Comparison of ENCODE assay signal across 14 cellular contexts in genomic region chr12:65765436-65765813, GRCh38. TPM values are rescaled to one million over a fixed set of nuclear protein-coding genes. Genes with fewer than 3 reads are reported as not detected.
A peak's percentile ranks its signal among the peaks of the same experiment; 100 is the strongest.
DNase-seq lines count a peak whose midpoint lies in the region; ATAC-seq and TF ChIP-seq lines count a peak whose summit lies in the region.
"Had no signal": no experiment of that assay in that cellular context is flagged by ENCODE, and none has a peak within 500 bp of the region (broad histone marks: within the 10 kb centered on the region; RNA-seq: fewer than 3 reads in every experiment).

No MANE protein-coding gene starts in this region.

- H3K36me3 ChIP-seq in brain microvascular endothelial cell (replicated peaks): no peaks in the 10 kb centered on the region

- no peak for TF ChIP-seq CTCF in brain microvascular endothelial cell (IDR thresholded peaks at IDR 0.05; ENCODE audit: low read depth, low read length, missing control alignments)

- DNase-seq in A172 (ENCODE audit: low spot score): peak; percentile 15
- DNase-seq in HS-27A (ENCODE audit: low read depth): peak; percentile 63
- peak; percentile 43 for DNase-seq in brain microvascular endothelial cell
- DNase-seq in glomerular visceral epithelial cell (ENCODE audit: extremely low spot score): peak; percentile 8
- DNase-seq in activated T-cell treated with anti-CD3 and anti-CD28 coated beads, Interleukin-2, amount 50 U/mL, for 48 hours: no peak
- DNase-seq: activated gamma-delta T cell; NCI-H2171 treated with DMSO at 0.1 percent for 48 hours; small intestine; stimulated activated naive CD8-positive, alpha-beta T cell treated with anti-CD3 and anti-CD28 coated beads, Interleukin-15, Interleukin-2, amounts not matched to agents 100 U/mL and 50 U/mL, for 24 hours had no signal

- H3K27ac ChIP-seq in brain microvascular endothelial cell: peak overlapping the region; percentile 23
- H3K27ac ChIP-seq: SK-N-MC had no signal

- ATAC-seq in HG03571 (IDR thresholded peaks at IDR 0.05; ENCODE audit: unreplicated experiment) (no peak), HG03354 (IDR thresholded peaks at IDR 0.05; ENCODE audit: poor library complexity, severe bottlenecking, unreplicated experiment) (no peak), HG03469 (IDR thresholded peaks at IDR 0.05; ENCODE audit: unreplicated experiment) (no peak)
- ATAC-seq: stimulated activated naive CD8-positive, alpha-beta T cell treated with anti-CD3 and anti-CD28 coated beads, Interleukin-15, Interleukin-2, amounts not matched to agents 100 U/mL and 50 U/mL, for 24 hours had no signal

- no peaks in the 10 kb centered on the region for H3K27me3 ChIP-seq in brain microvascular endothelial cell (replicated peaks)

- in situ Hi-C loops in brain microvascular endothelial cell (cut with HindIII; ENCODE audit: low pct_ligation_motif_present, low sequenced_read_pairs): no loop called here

- H3K4me3 ChIP-seq in brain microvascular endothelial cell (ENCODE audit: low read depth, low read length): no peak overlapping the region
- H3K4me3 ChIP-seq: SK-N-MC had no signal

RNA-seq across cellular contexts. Expression of gene HMGA2, which starts 58.9 kb away (rescaled TPM):
- 0.77 and 2.8 TPM in 2 replicates for total RNA-seq in A172 (2014; rRNA removed; shearing (Covaris generic))
- total RNA-seq: activated CD8-positive, alpha-beta memory T cell treated with anti-CD3 and anti-CD28 coated beads for 36 hours had no signal

Comparison
In these comparisons a context has a peak if more than half of its experiments do, and no peak if none do; other contexts are left out.
1. DNase-seq: peak in A172 (single experiment), HS-27A (single experiment), brain microvascular endothelial cell (single experiment) and glomerular visceral epithelial cell (single experiment); none in activated T-cell treated with anti-CD3 and anti-CD28 coated beads, Interleukin-2, amount 50 U/mL, for 48 hours (0 of 2).